21 cellular contexts compared by ENCODE assay signal in genomic region chr4:102091656-102092055, GRCh38.
"Had no signal": no experiment of that assay in that cellular context is flagged by ENCODE, and none has a peak within 500 bp of the region (broad histone marks: within the 10 kb centered on the region; RNA-seq: fewer than 3 reads in every experiment).

No MANE protein-coding gene starts in this region.

- ATAC-seq: stimulated activated effector memory CD8-positive, alpha-beta T cell treated with anti-CD3 and anti-CD28 coated beads, Interleukin-12 subunit alpha, Interleukin-12 subunit beta, amount 100 ng/mL, for 72 hours; stimulated activated memory B cell treated with anti-CD40 and anti-IgM and Interleukin-4, amounts not matched to agents 10 μg/mL and 1 μg/mL and 100 μg/mL, for 72 hours; stimulated activated naive B cell treated with anti-CD40 and anti-IgM and Interleukin-4, amounts not matched to agents 10 μg/mL and 1 μg/mL and 100 μg/mL, for 72 hours; stimulated activated naive CD8-positive, alpha-beta T cell treated with anti-CD3 and anti-CD28 coated beads, Interleukin-15, amount 100 ng/mL, for 72 hours; stimulated activated naive CD8-positive, alpha-beta T cell treated with anti-CD3 and anti-CD28 coated beads, Interleukin-15, Interleukin-2, amounts not matched to agents 100 U/mL and 50 U/mL, for 24 hours; upper lobe of right lung had no signal

- DNase-seq: stimulated activated CD4-positive, alpha-beta T cell treated with anti-CD3 and anti-CD28 coated beads, Interleukin-2, amount 100 ng/mL, for 48 hours; stimulated activated CD4-positive, alpha-beta T cell treated with anti-CD3 and anti-CD28 coated beads, Interleukin-4, amount 100 ng/mL, for 1 hour; stimulated activated CD4-positive, alpha-beta T cell treated with anti-CD3 and anti-CD28 coated beads, Interleukin-4, amount 100 ng/mL, for 24 hours; stimulated activated CD4-positive, alpha-beta T cell treated with anti-CD3 and anti-CD28 coated beads, Interleukin-4, amount 100 ng/mL, for 4 hours; stimulated activated CD8-positive, alpha-beta memory T cell treated with anti-CD3 and anti-CD28 coated beads, Interleukin-4, amount 100 ng/mL, for 48 hours; stimulated activated naive B cell treated with anti-CD40 and anti-IgM and Interleukin-4, amounts not matched to agents 10 μg/mL and 1 μg/mL and 100 μg/mL, for 72 hours; stimulated activated naive CD4-positive, alpha-beta T cell; stimulated activated naive CD4-positive, alpha-beta T cell treated with Interleukin-2 at 50 U/mL for 16 hours; stimulated activated naive CD8-positive, alpha-beta T cell treated with anti-CD3 and anti-CD28 coated beads, Interleukin-15, amount 100 ng/mL, for 72 hours; stimulated activated naive CD8-positive, alpha-beta T cell treated with anti-CD3 and anti-CD28 coated beads, Interleukin-15, Interleukin-2, amounts not matched to agents 100 U/mL and 50 U/mL, for 24 hours; stomach; substantia nigra; testis; thyroid gland; tibial artery; transverse colon; trophoblast cell; upper lobe of right lung; uterus had no signal
